ENCODE assay signal across 1 cellular context in the genomic region with DNA sequence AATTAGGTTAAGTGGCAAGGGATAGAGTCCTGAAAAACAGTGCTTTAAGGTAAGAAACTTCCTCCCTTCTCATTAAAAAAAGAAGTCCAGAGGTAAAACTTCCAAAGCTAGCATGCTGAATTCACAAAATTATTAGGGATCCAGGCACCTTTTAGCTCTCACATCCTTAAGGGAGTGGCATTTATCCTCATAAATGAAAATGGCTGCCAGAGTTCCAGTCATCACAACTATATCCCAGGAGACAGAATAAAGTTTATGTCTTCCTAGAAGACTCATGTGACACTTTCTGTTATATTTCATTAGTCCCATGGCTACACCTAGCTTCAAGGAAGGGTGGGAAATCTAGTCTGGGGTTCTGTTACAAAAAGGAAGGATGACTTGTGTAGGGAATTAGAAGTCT.
TF ChIP-seq lines count a peak whose summit lies in the region.

No MANE protein-coding gene starts in this region.

TF ChIP-seq in K562, 482 proteins besides CTCF, POLR2A, EP300 and RAD21 (continued from another document):
- TF ChIP-seq, protein P1, sequence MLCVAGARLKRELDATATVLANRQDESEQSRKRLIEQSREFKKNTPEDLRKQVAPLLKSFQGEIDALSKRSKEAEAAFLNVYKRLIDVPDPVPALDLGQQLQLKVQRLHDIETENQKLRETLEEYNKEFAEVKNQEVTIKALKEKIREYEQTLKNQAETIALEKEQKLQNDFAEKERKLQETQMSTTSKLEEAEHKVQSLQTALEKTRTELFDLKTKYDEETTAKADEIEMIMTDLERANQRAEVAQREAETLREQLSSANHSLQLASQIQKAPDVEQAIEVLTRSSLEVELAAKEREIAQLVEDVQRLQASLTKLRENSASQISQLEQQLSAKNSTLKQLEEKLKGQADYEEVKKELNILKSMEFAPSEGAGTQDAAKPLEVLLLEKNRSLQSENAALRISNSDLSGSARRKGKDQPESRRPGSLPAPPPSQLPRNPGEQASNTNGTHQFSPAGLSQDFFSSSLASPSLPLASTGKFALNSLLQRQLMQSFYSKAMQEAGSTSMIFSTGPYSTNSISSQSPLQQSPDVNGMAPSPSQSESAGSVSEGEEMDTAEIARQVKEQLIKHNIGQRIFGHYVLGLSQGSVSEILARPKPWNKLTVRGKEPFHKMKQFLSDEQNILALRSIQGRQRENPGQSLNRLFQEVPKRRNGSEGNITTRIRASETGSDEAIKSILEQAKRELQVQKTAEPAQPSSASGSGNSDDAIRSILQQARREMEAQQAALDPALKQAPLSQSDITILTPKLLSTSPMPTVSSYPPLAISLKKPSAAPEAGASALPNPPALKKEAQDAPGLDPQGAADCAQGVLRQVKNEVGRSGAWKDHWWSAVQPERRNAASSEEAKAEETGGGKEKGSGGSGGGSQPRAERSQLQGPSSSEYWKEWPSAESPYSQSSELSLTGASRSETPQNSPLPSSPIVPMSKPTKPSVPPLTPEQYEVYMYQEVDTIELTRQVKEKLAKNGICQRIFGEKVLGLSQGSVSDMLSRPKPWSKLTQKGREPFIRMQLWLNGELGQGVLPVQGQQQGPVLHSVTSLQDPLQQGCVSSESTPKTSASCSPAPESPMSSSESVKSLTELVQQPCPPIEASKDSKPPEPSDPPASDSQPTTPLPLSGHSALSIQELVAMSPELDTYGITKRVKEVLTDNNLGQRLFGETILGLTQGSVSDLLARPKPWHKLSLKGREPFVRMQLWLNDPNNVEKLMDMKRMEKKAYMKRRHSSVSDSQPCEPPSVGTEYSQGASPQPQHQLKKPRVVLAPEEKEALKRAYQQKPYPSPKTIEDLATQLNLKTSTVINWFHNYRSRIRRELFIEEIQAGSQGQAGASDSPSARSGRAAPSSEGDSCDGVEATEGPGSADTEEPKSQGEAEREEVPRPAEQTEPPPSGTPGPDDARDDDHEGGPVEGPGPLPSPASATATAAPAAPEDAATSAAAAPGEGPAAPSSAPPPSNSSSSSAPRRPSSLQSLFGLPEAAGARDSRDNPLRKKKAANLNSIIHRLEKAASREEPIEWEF (CRISPR knock-in tag; IDR thresholded peaks at IDR 0.05), result no peak
- peak; percentile 94 for TF ChIP-seq RBM25 (IDR thresholded peaks at IDR 0.05; ENCODE audit: low read depth, low read length, severe bottlenecking)
- TF ChIP-seq KAT7 (CRISPR knock-in tag; IDR thresholded peaks at IDR 0.05; ENCODE audit: borderline replicate concordance), result no peak
- TF ChIP-seq HMG20B (CRISPR knock-in tag; IDR thresholded peaks at IDR 0.05), result no peak
- TF ChIP-seq ZNF175 (CRISPR knock-in tag; IDR thresholded peaks at IDR 0.05; ENCODE audit: low read depth), result no peak
- TF ChIP-seq ZNF23 (CRISPR knock-in tag; IDR thresholded peaks at IDR 0.05), result no peak
